In genomic region chr1:26705788-26706237, GRCh38 we compare ENCODE assay signal across 1 cellular context.
TF ChIP-seq lines count a peak whose summit lies in the region.

No MANE protein-coding gene starts in this region.

TF ChIP-seq in GM12878, 131 proteins besides CTCF, POLR2A, EP300 and RAD21 (continued from another document):
- TF ChIP-seq TCF12 (IDR thresholded peaks at IDR 0.05; ENCODE audit: low read depth, low read length) (no peak), PKNOX1 (IDR thresholded peaks at IDR 0.05) (no peak), TBL1XR1 (IDR thresholded peaks at IDR 0.05; ENCODE audit: low read depth, low read length) (no peak), MXI1 (IDR thresholded peaks at IDR 0.05; ENCODE audit: low read depth, low read length) (no peak), BCL3 (IDR thresholded peaks at IDR 0.05; ENCODE audit: borderline replicate concordance, insufficient read depth, low read depth, low read length, poor library complexity, severe bottlenecking) (no peak), ZBTB33 (IDR thresholded peaks at IDR 0.05) (no peak), SPI1 (IDR thresholded peaks at IDR 0.05; ENCODE audit: borderline replicate concordance, insufficient read depth, low read depth, low read length) (no peak), JUND (IDR thresholded peaks at IDR 0.05; ENCODE audit: low read depth, low read length) (no peak), ZZZ3 (IDR thresholded peaks at IDR 0.05; ENCODE audit: control insufficient read depth, insufficient read length, low read depth) (no peak), IRF3 (IDR thresholded peaks at IDR 0.05) (no peak), BHLHE40 (IDR thresholded peaks at IDR 0.05; ENCODE audit: borderline replicate concordance in 1 of 2, low read depth in 2 of 2, low read length in 1 of 2) (no peak), CBX5 (IDR thresholded peaks at IDR 0.05; ENCODE audit: low read depth) (no peak), SKIL (IDR thresholded peaks at IDR 0.05; ENCODE audit: low read depth, poor library complexity, severe bottlenecking) (no peak), WRNIP1 (IDR thresholded peaks at IDR 0.05; ENCODE audit: borderline replicate concordance, low read depth, low read length) (no peak), NBN (IDR thresholded peaks at IDR 0.05) (no peak)
